Comparison of ENCODE assay signal across 8 cellular contexts in the genomic region with DNA sequence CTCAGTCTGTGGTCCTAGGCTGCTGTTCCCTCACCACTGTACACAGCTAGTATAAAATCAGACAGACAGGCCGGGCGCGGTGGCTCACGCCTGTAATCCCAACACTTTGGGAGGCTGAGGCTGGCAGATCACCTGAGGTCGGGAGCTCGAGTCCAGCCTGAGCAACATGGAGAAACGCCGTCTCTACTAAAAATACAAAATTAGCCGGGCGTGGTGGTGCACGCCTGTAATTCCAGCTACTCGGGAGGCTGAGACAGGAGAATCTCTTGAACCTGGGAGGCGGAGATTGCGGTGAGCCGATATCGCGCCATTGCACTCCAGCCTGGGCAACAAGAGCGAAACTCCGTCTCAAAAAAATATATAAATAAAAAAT. TPM values are rescaled to one million over a fixed set of nuclear protein-coding genes. Genes with fewer than 3 reads are reported as not detected.
A peak's percentile ranks its signal among the peaks of the same experiment; 100 is the strongest.
DNase-seq lines count a peak whose midpoint lies in the region; ATAC-seq and TF ChIP-seq lines count a peak whose summit lies in the region.
"Not testable (repeated sequence)": the region's sequence is repeated elsewhere in the genome, so short reads cannot be mapped to it uniquely, and the experiment has no call there.

No MANE protein-coding gene starts in this region.

- H3K9me2 ChIP-seq in SU-DHL-6 (replicated peaks; ENCODE audit: insufficient read depth, low read length): not testable (repeated sequence)

- peak overlapping the region; percentile 69 for H3K4me3 ChIP-seq in BJ (ENCODE audit: low read depth, low read length)
- H3K4me3 ChIP-seq in SU-DHL-6 (ENCODE audit: insufficient read depth, low read length, poor library complexity, severe bottlenecking): peak overlapping the region; percentile 70
- H3K4me3 ChIP-seq in adipocyte (ENCODE audit: low read length): peak overlapping the region; percentile 92
- H3K4me3 ChIP-seq in epithelial cell of esophagus (ENCODE audit: low read length): peak overlapping the region; percentile 99
- H3K4me3 ChIP-seq in kidney epithelial cell (ENCODE audit: low read depth, low read length): peak overlapping the region; percentile 43
- H3K4me3 ChIP-seq in neuronal stem cell (ENCODE audit: low read length in 2 of 2): peak overlapping the region; percentile 81 to 87
- H3K4me3 ChIP-seq in suprapubic skin: peak overlapping the region; percentile 91

- not testable (repeated sequence) for H3F3A ChIP-seq in SU-DHL-6 (ENCODE audit: insufficient read depth)

- H3K18ac ChIP-seq in neuronal stem cell (ENCODE audit: low read length): peak overlapping the region; percentile 44

- H3K9ac ChIP-seq in SU-DHL-6 (ENCODE audit: low read length) (peak overlapping the region; percentile 91), adipocyte (ENCODE audit: low read length) (peak overlapping the region; percentile 98)
- H3K9ac ChIP-seq in neuronal stem cell (ENCODE audit: low read depth, low read length, poor library complexity): not testable (repeated sequence)

- H2BK120ac ChIP-seq in neuronal stem cell (ENCODE audit: low read depth, low read length): not testable (repeated sequence)

- not testable (repeated sequence) for H3K4ac ChIP-seq in neuronal stem cell (ENCODE audit: low read length)

- not testable (repeated sequence) for H4K91ac ChIP-seq in neuronal stem cell (ENCODE audit: low read depth, low read length, poor library complexity)

- not testable (repeated sequence) for H3K36me3 ChIP-seq in BJ (ENCODE audit: control insufficient read depth, insufficient read depth, low read length); kidney epithelial cell (ENCODE audit: control insufficient read depth, insufficient read depth, low read length)
- peaks cover 21% of the 10 kb centered on the region for H3K36me3 ChIP-seq in SU-DHL-6 (ENCODE audit: low read length)
- H3K36me3 ChIP-seq in adipocyte (ENCODE audit: control insufficient read depth, insufficient read depth, low read length, severe bottlenecking): peaks cover 33% of the 10 kb centered on the region
- H3K36me3 ChIP-seq in neuronal stem cell (replicated peaks in 1 of 2; ENCODE audit: control insufficient read depth in 2 of 2, insufficient read depth in 2 of 2, low read length in 2 of 2): peaks cover 9 to 44% of the 10 kb centered on the region in 2 donors
- H3K36me3 ChIP-seq in suprapubic skin: peaks cover 12% of the 10 kb centered on the region

- peak; percentile 5 for ATAC-seq in HG02852 (IDR thresholded peaks at IDR 0.05; ENCODE audit: unreplicated experiment)

- POLR2A ChIA-PET in BJ (lab: Charles Lee): not testable (repeated sequence)

- not testable (repeated sequence) for H2BK5ac ChIP-seq in neuronal stem cell (ENCODE audit: low read length)

- not testable (repeated sequence) for H3K14ac ChIP-seq in neuronal stem cell (ENCODE audit: low read length)

- CTCF ChIA-PET in BJ (lab: Yijun Ruan, JAX): interaction anchor here (0.9 to 1.7 kb wide), 3 partner anchors 10 to 140 kb away, joined by 3 to 4 read pairs (median 3); no protein-coding TSS in a partner anchor

- not testable (repeated sequence) for TF ChIP-seq CTCF in BJ (IDR thresholded peaks at IDR 0.05; ENCODE audit: insufficient read depth, low read depth, low read length); SU-DHL-6 (IDR thresholded peaks at IDR 0.05; ENCODE audit: insufficient read depth, low read length, poor library complexity, severe bottlenecking); epithelial cell of esophagus (IDR thresholded peaks at IDR 0.05; ENCODE audit: insufficient read depth, low read depth, low read length, missing control alignments); kidney epithelial cell (IDR thresholded peaks at IDR 0.05; ENCODE audit: insufficient read depth, low read length, poor library complexity, severe bottlenecking); suprapubic skin (IDR thresholded peaks at IDR 0.05)

- H3K27me3 ChIP-seq in BJ (ENCODE audit: control insufficient read depth, insufficient read depth, low read length); SU-DHL-6 (ENCODE audit: low read length); adipocyte (replicated peaks; ENCODE audit: control insufficient read depth, insufficient read depth, low read length); kidney epithelial cell (ENCODE audit: control insufficient read depth, insufficient read depth, low read length); neuronal stem cell (ENCODE audit: control insufficient read depth in 3 of 3, insufficient read depth in 3 of 3, low read depth in 1 of 3, low read length in 3 of 3); suprapubic skin: not testable (repeated sequence)

- not testable (repeated sequence) for H4K8ac ChIP-seq in neuronal stem cell (ENCODE audit: low read depth, low read length)

- TF ChIP-seq EP300 in suprapubic skin (IDR thresholded peaks at IDR 0.05): not testable (repeated sequence)

- not testable (repeated sequence) for TF ChIP-seq POLR2A in suprapubic skin (IDR thresholded peaks at IDR 0.05)

- H2BK12ac ChIP-seq in neuronal stem cell (ENCODE audit: low read length): not testable (repeated sequence)

- H2BK15ac ChIP-seq in neuronal stem cell (ENCODE audit: low read length): not testable (repeated sequence)

- not testable (repeated sequence) for H2AK5ac ChIP-seq in neuronal stem cell (ENCODE audit: low read depth, low read length)

- H3K27ac ChIP-seq in SU-DHL-6 (ENCODE audit: low read depth, low read length); neuronal stem cell (replicated peaks; ENCODE audit: low read length): not testable (repeated sequence)
- peak overlapping the region; percentile 94 for H3K27ac ChIP-seq in suprapubic skin

- H3K4me2 ChIP-seq in SU-DHL-6 (ENCODE audit: low read depth, low read length, poor library complexity, severe bottlenecking) (peak overlapping the region; percentile 80), neuronal stem cell (ENCODE audit: insufficient read depth, low read length, poor library complexity, severe bottlenecking) (peak overlapping the region; percentile 87)

- no CpG with 5 or more reads among the region's 19 CpGs for WGBS in neuronal stem cell (ENCODE audit: extremely low coverage in 2 of 2, insufficient read length in 2 of 2, insufficient replicate concordance in 1 of 2), 2 donors
- WGBS in suprapubic skin: 21% methylated on average over 19 of the region's 19 CpGs

- H3K23ac ChIP-seq in neuronal stem cell (ENCODE audit: low read depth, low read length, poor library complexity): not testable (repeated sequence)

- not testable (repeated sequence) for H3K9me3 ChIP-seq in SU-DHL-6 (ENCODE audit: insufficient read depth, low read length); adipocyte (ENCODE audit: control insufficient read depth, low read length); neuronal stem cell (replicated peaks in 1 of 2; ENCODE audit: control insufficient read depth in 2 of 2, insufficient read depth in 1 of 2, low read depth in 1 of 2, low read length in 2 of 2); suprapubic skin

- H3K79me2 ChIP-seq in SU-DHL-6 (ENCODE audit: insufficient read depth, low read length): peaks cover 45% of the 10 kb centered on the region

- H2AFZ ChIP-seq in SU-DHL-6 (ENCODE audit: low read depth, low read length, severe bottlenecking) (peak overlapping the region; percentile 77), neuronal stem cell (ENCODE audit: low read length) (peak overlapping the region; percentile 94)

- peaks cover 37% of the 10 kb centered on the region for H3K4me1 ChIP-seq in adipocyte (ENCODE audit: control insufficient read depth, insufficient read depth, low read length)
- H3K4me1 ChIP-seq in neuronal stem cell (ENCODE audit: control insufficient read depth in 2 of 2, insufficient read depth in 1 of 2, low read depth in 1 of 2, low read length in 2 of 2): peaks cover 8 to 14% of the 10 kb centered on the region in 2 donors
- peaks cover 39% of the 10 kb centered on the region for H3K4me1 ChIP-seq in suprapubic skin

- H3K79me1 ChIP-seq in neuronal stem cell (ENCODE audit: low read depth, low read length): not testable (repeated sequence)

- not testable (repeated sequence) for DNase-seq in BJ (ENCODE audit: low read depth); adipocyte (ENCODE audit: low read depth); epithelial cell of esophagus (ENCODE audit: low read depth); kidney epithelial cell (ENCODE audit: low read depth); neuronal stem cell (ENCODE audit: low spot score); suprapubic skin (ENCODE audit: low spot score in 2 of 2)

- not testable (repeated sequence) for H4K20me1 ChIP-seq in SU-DHL-6 (ENCODE audit: low read depth, low read length)

RNA-seq across cellular contexts. Expression of a gene that starts 0.5 kb away (rescaled TPM):
- polyA plus RNA-seq in BJ (2011; rRNA removed): 41.0 and 41.4 TPM in 2 replicates
- polyA minus RNA-seq in BJ (2011; rRNA and poly(A)+ RNA removed): 26.6 and 55.8 TPM in 2 replicates
- total RNA-seq in kidney epithelial cell (47.2 and 78.2 TPM in 2 replicates), suprapubic skin (10 to 100 TPM; 39.0 to 92.7 (median 62.4) TPM)
- polyA plus RNA-seq in neuronal stem cell (2013, experiment 1 of 2): 30.8 TPM
- polyA plus RNA-seq in neuronal stem cell (2013, experiment 2 of 2): 32.6 TPM

RNA-seq across cellular contexts. Expression of a gene that starts 34.0 kb away (rescaled TPM):
- polyA plus RNA-seq in BJ (2011; rRNA removed): 16.9 and 29.4 TPM in 2 replicates
- polyA minus RNA-seq in BJ (2011; rRNA and poly(A)+ RNA removed): 19.3 and 20.5 TPM in 2 replicates
- total RNA-seq in kidney epithelial cell (25.9 and 29.5 TPM in 2 replicates), suprapubic skin (10 to 100 TPM; 23.4 to 74.4 (median 36.4) TPM)
- 19.9 TPM for polyA plus RNA-seq in neuronal stem cell (2013, experiment 1 of 2)
- 19.9 TPM for polyA plus RNA-seq in neuronal stem cell (2013, experiment 2 of 2)

Comparison
In these comparisons a context has a peak if more than half of its experiments do, and no peak if none do; other contexts are left out.
1. H3K4me3 ChIP-seq: peak in every context shown above with its lines; median percentile 99 in epithelial cell of esophagus; 92 in adipocyte; 91 in suprapubic skin; 84 in neuronal stem cell; 70 in SU-DHL-6; 69 in BJ; 43 in kidney epithelial cell.